ENCODE assay signal across 1 cellular context in the genomic region with DNA sequence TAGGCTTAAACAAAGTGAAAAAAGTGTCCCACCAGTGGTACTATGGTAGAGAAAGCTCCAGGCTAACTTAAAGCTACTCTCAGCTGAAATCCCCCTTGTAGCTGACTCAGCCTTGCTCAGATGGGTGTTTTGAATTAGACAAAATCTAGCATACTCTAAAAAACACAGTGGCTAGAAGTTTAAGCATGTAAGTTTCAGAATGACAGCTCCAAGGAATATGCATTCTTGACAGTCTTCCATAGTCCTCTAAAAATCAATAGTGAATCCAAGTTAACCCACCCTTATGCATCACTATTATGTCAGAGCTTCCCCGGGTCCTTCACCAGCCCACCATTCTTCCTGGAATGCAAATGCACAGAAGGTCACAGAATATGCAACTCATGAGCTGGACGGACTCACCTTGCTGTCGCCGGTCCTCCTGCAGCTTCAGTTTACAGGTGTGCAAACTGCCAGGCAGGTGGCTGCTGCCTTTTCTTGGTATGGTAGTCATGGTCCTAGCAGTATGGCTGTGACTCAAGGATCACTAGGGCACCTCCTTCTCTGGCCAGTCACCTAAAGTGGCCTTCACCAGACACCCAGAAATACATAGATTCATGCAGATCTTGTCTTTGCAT.
TF ChIP-seq lines count a peak whose summit lies in the region.

No MANE protein-coding gene starts in this region.

TF ChIP-seq in IMR-90, 13 proteins besides CTCF, POLR2A, EP300 and RAD21:
- TF ChIP-seq, protein P1, sequence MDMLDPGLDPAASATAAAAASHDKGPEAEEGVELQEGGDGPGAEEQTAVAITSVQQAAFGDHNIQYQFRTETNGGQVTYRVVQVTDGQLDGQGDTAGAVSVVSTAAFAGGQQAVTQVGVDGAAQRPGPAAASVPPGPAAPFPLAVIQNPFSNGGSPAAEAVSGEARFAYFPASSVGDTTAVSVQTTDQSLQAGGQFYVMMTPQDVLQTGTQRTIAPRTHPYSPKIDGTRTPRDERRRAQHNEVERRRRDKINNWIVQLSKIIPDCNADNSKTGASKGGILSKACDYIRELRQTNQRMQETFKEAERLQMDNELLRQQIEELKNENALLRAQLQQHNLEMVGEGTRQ (IDR thresholded peaks at IDR 0.05; ENCODE audit: low read depth, low read length), result no peak
- TF ChIP-seq MAZ (IDR thresholded peaks at IDR 0.05; ENCODE audit: borderline replicate concordance, low read depth, low read length) (no peak), NFE2L2 (IDR thresholded peaks at IDR 0.05; ENCODE audit: low read depth, low read length) (no peak)
- TF ChIP-seq, protein P2, sequence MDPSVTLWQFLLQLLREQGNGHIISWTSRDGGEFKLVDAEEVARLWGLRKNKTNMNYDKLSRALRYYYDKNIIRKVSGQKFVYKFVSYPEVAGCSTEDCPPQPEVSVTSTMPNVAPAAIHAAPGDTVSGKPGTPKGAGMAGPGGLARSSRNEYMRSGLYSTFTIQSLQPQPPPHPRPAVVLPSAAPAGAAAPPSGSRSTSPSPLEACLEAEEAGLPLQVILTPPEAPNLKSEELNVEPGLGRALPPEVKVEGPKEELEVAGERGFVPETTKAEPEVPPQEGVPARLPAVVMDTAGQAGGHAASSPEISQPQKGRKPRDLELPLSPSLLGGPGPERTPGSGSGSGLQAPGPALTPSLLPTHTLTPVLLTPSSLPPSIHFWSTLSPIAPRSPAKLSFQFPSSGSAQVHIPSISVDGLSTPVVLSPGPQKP (IDR thresholded peaks at IDR 0.05; ENCODE audit: borderline replicate concordance, low read depth, low read length), result no peak
